ENCODE assay signal across 8 cellular contexts in genomic region chr3:42014949-42015533, GRCh38. TPM values are rescaled to one million over a fixed set of nuclear protein-coding genes. Genes with fewer than 3 reads are reported as not detected.
DNase-seq lines count a peak whose midpoint lies in the region; ATAC-seq, FAIRE-seq and TF ChIP-seq lines count a peak whose summit lies in the region.

No MANE protein-coding gene starts in this region.

- peak; percentile 80 for FAIRE-seq in GM19239 (lab: Jason Lieb, UNC)

- H3K36me3 ChIP-seq in thyroid gland: no peaks in the 10 kb centered on the region

- H3K36me3 Mint-ChIP-seq in memory B cell: peaks cover 2% of the 10 kb centered on the region

- peak overlapping the region; percentile 96 for H3K4me3 Mint-ChIP-seq in memory B cell

- ATAC-seq in memory B cell (ENCODE audit: low read depth): no peak
- ATAC-seq in GM21390 (IDR thresholded peaks at IDR 0.05; ENCODE audit: unreplicated experiment): no peak

- 3 to 4% methylated on average over 6 to 9 of the region's 11 CpGs for WGBS in thyroid gland, 2 donors

- H3K9me3 Mint-ChIP-seq in memory B cell: no peaks in the 10 kb centered on the region

- no peak for TF ChIP-seq CTCF in AG09309 (IDR thresholded peaks at IDR 0.05; ENCODE audit: control insufficient read depth, insufficient read depth, low read depth, low read length, missing control alignments)
- no peak for TF ChIP-seq CTCF in thyroid gland (IDR thresholded peaks at IDR 0.05)

- no peaks in the 10 kb centered on the region for H3K27me3 Mint-ChIP-seq in memory B cell

- DNase-seq in AG09309 (ENCODE audit: low read depth) (no peak), GM19239 (ENCODE audit: insufficient read length, low spot score) (no peak), RPMI8226 (peak; percentile 74), dermis blood vessel endothelial cell (peak; percentile 52), memory B cell (ENCODE audit: low spot score in 2 of 2) (peak in 1 of 2 donors; percentile 21), thyroid gland (peak; percentile 61 to 70), NCI-H128 (lab: John Stamatoyannopoulos, UW; ENCODE audit: unreplicated experiment) (no peak)

- peak overlapping the region; percentile 95 for H3K4me3 ChIP-seq in AG09309 (ENCODE audit: control insufficient read depth, low read depth, low read length)
- H3K4me3 ChIP-seq in thyroid gland (replicated peaks in 1 of 3): peak overlapping the region in 1 of 3 donors; percentile 94

- H3K27ac ChIP-seq in thyroid gland: peak overlapping the region; percentile 90 to 98 (median 95)

- H3K4me1 ChIP-seq in thyroid gland: peaks cover 32 to 43% of the 10 kb centered on the region in 2 donors

- peak overlapping the region; percentile 91 for H3K27ac Mint-ChIP-seq in memory B cell

- intact Hi-C loops in thyroid gland (cut with DNase I): loop anchor here (10.0 kb wide), 1 partner anchor 50 kb away; the partner anchor contains the start of gene ULK4

- H3K9me3 ChIP-seq in thyroid gland: no peaks in the 10 kb centered on the region

- TF ChIP-seq POLR2A in thyroid gland (IDR thresholded peaks at IDR 0.05): peak in 1 of 2 donors; percentile 31

- H3K4me1 Mint-ChIP-seq in memory B cell: peaks cover 43% of the 10 kb centered on the region

- no peaks in the 10 kb centered on the region for H3K27me3 ChIP-seq in thyroid gland

RNA-seq across cellular contexts. Expression of gene ULK4, which starts 53.1 kb away (rescaled TPM):
- total RNA-seq in dermis blood vessel endothelial cell: 6.3 and 25.2 TPM in 2 replicates
- total RNA-seq in thyroid gland: 10 to 100 TPM; 18.7 to 58.2 (median 43.3) TPM

Comparison
In these comparisons a context has a peak if more than half of its experiments do, and no peak if none do; other contexts are left out.
1. DNase-seq: peak in RPMI8226 (single experiment), dermis blood vessel endothelial cell (single experiment) and thyroid gland (2 of 2); none in AG09309 (single experiment), GM19239 (single experiment) and NCI-H128 (single experiment).